In genomic region chr16:89873822-89874689, GRCh38 we compare ENCODE assay signal across 8 cellular contexts. TPM values are rescaled to one million over a fixed set of nuclear protein-coding genes. Genes with fewer than 3 reads are reported as not detected.
A peak's percentile ranks its signal among the peaks of the same experiment; 100 is the strongest.
DNase-seq lines count a peak whose midpoint lies in the region; ATAC-seq, FAIRE-seq and TF ChIP-seq lines count a peak whose summit lies in the region.

No MANE protein-coding gene starts in this region.

- peak; percentile 65 for ATAC-seq in HG03439 (IDR thresholded peaks at IDR 0.05; ENCODE audit: unreplicated experiment)

- peaks cover 4% of the 10 kb centered on the region for H3K9me3 Mint-ChIP-seq in activated CD4-positive, alpha-beta T cell treated with anti-CD3 and anti-CD28 coated beads, Interleukin-2, amount 10 ng/mL, durations not matched to agents 24 days and 14 days

- H3K36me3 Mint-ChIP-seq in activated CD4-positive, alpha-beta T cell treated with anti-CD3 and anti-CD28 coated beads, Interleukin-2, amount 10 ng/mL, durations not matched to agents 24 days and 14 days (ENCODE audit: low read depth) = peaks cover 43% of the 10 kb centered on the region

- TF ChIP-seq CTCF in AG09309 (IDR thresholded peaks at IDR 0.05; ENCODE audit: control insufficient read depth, insufficient read depth, low read depth, low read length, missing control alignments) (no peak), colonic mucosa (IDR thresholded peaks at IDR 0.05) (no peak)

- H3K27ac ChIP-seq in colonic mucosa (peak overlapping the region; percentile 97), layer of hippocampus (ENCODE audit: low read depth, low read length) (peak overlapping the region; percentile 100)

- no peaks in the 10 kb centered on the region for H3K9me3 ChIP-seq in colonic mucosa

- FAIRE-seq in GM19239 (lab: Jason Lieb, UNC) = peak; percentile 99

- DNase-seq in AG09309 (ENCODE audit: low read depth) (peak; percentile 81), GM19239 (ENCODE audit: insufficient read length, low spot score) (peak; percentile 77), NCI-H526 (lab: John Stamatoyannopoulos, UW) (peak; percentile 54 to 92), colonic mucosa (peak; percentile 97)
- peak; percentile 97 for DNase-seq in activated CD4-positive, alpha-beta T cell treated with anti-CD3 and anti-CD28 coated beads, Interleukin-2, amount 10 ng/mL, durations not matched to agents 24 days and 14 days
- peak; percentile 96 to 98 for DNase-seq in stimulated activated CD4-positive, alpha-beta T cell treated with anti-CD3 and anti-CD28 coated beads, Interleukin-15, amount 100 ng/mL, for 48 hours (ENCODE audit: low read depth in 2 of 2)

- peak overlapping the region; percentile 88 for H3K4me3 ChIP-seq in AG09309 (ENCODE audit: control insufficient read depth, low read depth, low read length)
- peak overlapping the region; percentile 66 for H3K4me3 ChIP-seq in colonic mucosa

- H3K4me3 Mint-ChIP-seq in activated CD4-positive, alpha-beta T cell treated with anti-CD3 and anti-CD28 coated beads, Interleukin-2, amount 10 ng/mL, durations not matched to agents 24 days and 14 days = peak overlapping the region; percentile 92

- H3K27ac Mint-ChIP-seq in activated CD4-positive, alpha-beta T cell treated with anti-CD3 and anti-CD28 coated beads, Interleukin-2, amount 10 ng/mL, durations not matched to agents 24 days and 14 days = peak overlapping the region; percentile 98

- H3K27me3 Mint-ChIP-seq in activated CD4-positive, alpha-beta T cell treated with anti-CD3 and anti-CD28 coated beads, Interleukin-2, amount 10 ng/mL, durations not matched to agents 24 days and 14 days = no peaks in the 10 kb centered on the region

- H3K27me3 ChIP-seq in colonic mucosa (no peaks in the 10 kb centered on the region), layer of hippocampus (ENCODE audit: control insufficient read depth, insufficient read depth, low read length) (no peaks in the 10 kb centered on the region)

- H3K36me3 ChIP-seq in colonic mucosa = no peaks in the 10 kb centered on the region

- peak overlapping the region; percentile 81 to 99 for H3K9ac ChIP-seq in colonic mucosa (ENCODE audit: low read depth in 2 of 2, low read length in 2 of 2)

- intact Hi-C loops in activated CD4-positive, alpha-beta T cell treated with anti-CD3 and anti-CD28 coated beads, Interleukin-2, amount 10 ng/mL, durations not matched to agents 24 days and 14 days (cut with micrococcal nuclease) = loop anchor here (1.0 to 5.0 kb wide), 2 partner anchors 53 to 58 kb away; partner anchors contain the start of gene FANCA
- intact Hi-C loops in colonic mucosa (cut with DNase I) = no loop called here

- H3K4me1 Mint-ChIP-seq in activated CD4-positive, alpha-beta T cell treated with anti-CD3 and anti-CD28 coated beads, Interleukin-2, amount 10 ng/mL, durations not matched to agents 24 days and 14 days = peaks cover 13% of the 10 kb centered on the region

- H3K4me1 ChIP-seq in colonic mucosa = no peaks in the 10 kb centered on the region

RNA-seq across cellular contexts. Expression of gene TCF25, which starts 0.7 kb away (rescaled TPM):
- 192 and 194 TPM in 2 replicates for total RNA-seq in activated CD4-positive, alpha-beta T cell treated with anti-CD3 and anti-CD28 coated beads, Interleukin-2, amount 10 ng/mL, durations not matched to agents 24 days and 14 days
- 100 to 1,000 TPM; 164 to 165 TPM for total RNA-seq in colonic mucosa

RNA-seq across cellular contexts. Expression of gene MC1R, which starts 44.6 kb away (rescaled TPM):
- total RNA-seq in activated CD4-positive, alpha-beta T cell treated with anti-CD3 and anti-CD28 coated beads, Interleukin-2, amount 10 ng/mL, durations not matched to agents 24 days and 14 days = 4.6 and 5.9 TPM in 2 replicates
- total RNA-seq in colonic mucosa = 1 to 10 TPM; 1.6 to 3.4 TPM

RNA-seq across cellular contexts. Expression of gene SPIRE2, which starts 45.8 kb away (rescaled TPM):
- total RNA-seq in activated CD4-positive, alpha-beta T cell treated with anti-CD3 and anti-CD28 coated beads, Interleukin-2, amount 10 ng/mL, durations not matched to agents 24 days and 14 days = 1.9 and 2.0 TPM in 2 replicates
- total RNA-seq in colonic mucosa = 10 to 100 TPM; 51.7 to 80.5 TPM

RNA-seq across cellular contexts. Expression of gene TUBB3, which starts 49.1 kb away (rescaled TPM):
- total RNA-seq in activated CD4-positive, alpha-beta T cell treated with anti-CD3 and anti-CD28 coated beads, Interleukin-2, amount 10 ng/mL, durations not matched to agents 24 days and 14 days = 2.2 and 2.6 TPM in 2 replicates
- 1 to 10 TPM; 3.2 to 8.0 TPM for total RNA-seq in colonic mucosa

RNA-seq across cellular contexts. Expression of gene FANCA, which starts 57.6 kb away (rescaled TPM):
- 226 and 237 TPM in 2 replicates for total RNA-seq in activated CD4-positive, alpha-beta T cell treated with anti-CD3 and anti-CD28 coated beads, Interleukin-2, amount 10 ng/mL, durations not matched to agents 24 days and 14 days
- 10 to 100 TPM; 17.8 to 91.5 TPM for total RNA-seq in colonic mucosa

Comparison
In these comparisons a context has a peak if more than half of its experiments do, and no peak if none do; other contexts are left out.
1. Peak in every context shown above with its lines: DNase-seq, ATAC-seq, H3K4me3 ChIP-seq and H3K27ac ChIP-seq.
2. RNA of gene SPIRE2, which starts 45.8 kb away (total RNA-seq): 51.7 to 80.5 TPM in colonic mucosa; 1.9 to 2.0 TPM in activated CD4-positive, alpha-beta T cell treated with anti-CD3 and anti-CD28 coated beads, Interleukin-2, amount 10 ng/mL, durations not matched to agents 24 days and 14 days; every median in the first group is over 10 times any median in the second.